ENCODE assay signal across 1 cellular context in the genomic region with DNA sequence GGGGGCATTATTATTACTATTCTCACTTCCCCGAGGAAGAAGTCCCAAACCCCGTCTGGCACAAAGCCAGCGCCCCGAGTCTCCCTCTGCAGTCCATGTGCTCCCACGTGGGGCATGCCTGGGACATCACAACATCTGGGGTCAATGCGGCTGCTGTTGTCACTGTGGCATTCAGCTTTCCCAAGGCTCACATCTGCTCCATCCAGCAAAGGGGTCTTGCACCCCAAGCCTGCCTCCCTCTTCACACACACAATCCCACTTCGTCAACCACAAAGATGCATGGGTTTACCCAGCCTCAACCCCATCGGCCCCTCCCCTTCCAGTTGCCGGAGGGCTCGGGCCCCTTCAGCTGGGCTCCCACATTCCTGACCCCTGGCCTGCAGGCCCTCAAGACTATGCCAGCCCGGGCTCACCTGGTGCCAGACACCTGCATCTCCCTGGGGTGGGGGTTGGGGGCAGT.
A peak's percentile ranks its signal among the peaks of the same experiment; 100 is the strongest.
TF ChIP-seq lines count a peak whose summit lies in the region.

No MANE protein-coding gene starts in this region.

TF ChIP-seq in K562, 482 proteins besides CTCF, POLR2A, EP300 and RAD21 (continued from another document and continues in another):
- TF ChIP-seq, protein P1, sequence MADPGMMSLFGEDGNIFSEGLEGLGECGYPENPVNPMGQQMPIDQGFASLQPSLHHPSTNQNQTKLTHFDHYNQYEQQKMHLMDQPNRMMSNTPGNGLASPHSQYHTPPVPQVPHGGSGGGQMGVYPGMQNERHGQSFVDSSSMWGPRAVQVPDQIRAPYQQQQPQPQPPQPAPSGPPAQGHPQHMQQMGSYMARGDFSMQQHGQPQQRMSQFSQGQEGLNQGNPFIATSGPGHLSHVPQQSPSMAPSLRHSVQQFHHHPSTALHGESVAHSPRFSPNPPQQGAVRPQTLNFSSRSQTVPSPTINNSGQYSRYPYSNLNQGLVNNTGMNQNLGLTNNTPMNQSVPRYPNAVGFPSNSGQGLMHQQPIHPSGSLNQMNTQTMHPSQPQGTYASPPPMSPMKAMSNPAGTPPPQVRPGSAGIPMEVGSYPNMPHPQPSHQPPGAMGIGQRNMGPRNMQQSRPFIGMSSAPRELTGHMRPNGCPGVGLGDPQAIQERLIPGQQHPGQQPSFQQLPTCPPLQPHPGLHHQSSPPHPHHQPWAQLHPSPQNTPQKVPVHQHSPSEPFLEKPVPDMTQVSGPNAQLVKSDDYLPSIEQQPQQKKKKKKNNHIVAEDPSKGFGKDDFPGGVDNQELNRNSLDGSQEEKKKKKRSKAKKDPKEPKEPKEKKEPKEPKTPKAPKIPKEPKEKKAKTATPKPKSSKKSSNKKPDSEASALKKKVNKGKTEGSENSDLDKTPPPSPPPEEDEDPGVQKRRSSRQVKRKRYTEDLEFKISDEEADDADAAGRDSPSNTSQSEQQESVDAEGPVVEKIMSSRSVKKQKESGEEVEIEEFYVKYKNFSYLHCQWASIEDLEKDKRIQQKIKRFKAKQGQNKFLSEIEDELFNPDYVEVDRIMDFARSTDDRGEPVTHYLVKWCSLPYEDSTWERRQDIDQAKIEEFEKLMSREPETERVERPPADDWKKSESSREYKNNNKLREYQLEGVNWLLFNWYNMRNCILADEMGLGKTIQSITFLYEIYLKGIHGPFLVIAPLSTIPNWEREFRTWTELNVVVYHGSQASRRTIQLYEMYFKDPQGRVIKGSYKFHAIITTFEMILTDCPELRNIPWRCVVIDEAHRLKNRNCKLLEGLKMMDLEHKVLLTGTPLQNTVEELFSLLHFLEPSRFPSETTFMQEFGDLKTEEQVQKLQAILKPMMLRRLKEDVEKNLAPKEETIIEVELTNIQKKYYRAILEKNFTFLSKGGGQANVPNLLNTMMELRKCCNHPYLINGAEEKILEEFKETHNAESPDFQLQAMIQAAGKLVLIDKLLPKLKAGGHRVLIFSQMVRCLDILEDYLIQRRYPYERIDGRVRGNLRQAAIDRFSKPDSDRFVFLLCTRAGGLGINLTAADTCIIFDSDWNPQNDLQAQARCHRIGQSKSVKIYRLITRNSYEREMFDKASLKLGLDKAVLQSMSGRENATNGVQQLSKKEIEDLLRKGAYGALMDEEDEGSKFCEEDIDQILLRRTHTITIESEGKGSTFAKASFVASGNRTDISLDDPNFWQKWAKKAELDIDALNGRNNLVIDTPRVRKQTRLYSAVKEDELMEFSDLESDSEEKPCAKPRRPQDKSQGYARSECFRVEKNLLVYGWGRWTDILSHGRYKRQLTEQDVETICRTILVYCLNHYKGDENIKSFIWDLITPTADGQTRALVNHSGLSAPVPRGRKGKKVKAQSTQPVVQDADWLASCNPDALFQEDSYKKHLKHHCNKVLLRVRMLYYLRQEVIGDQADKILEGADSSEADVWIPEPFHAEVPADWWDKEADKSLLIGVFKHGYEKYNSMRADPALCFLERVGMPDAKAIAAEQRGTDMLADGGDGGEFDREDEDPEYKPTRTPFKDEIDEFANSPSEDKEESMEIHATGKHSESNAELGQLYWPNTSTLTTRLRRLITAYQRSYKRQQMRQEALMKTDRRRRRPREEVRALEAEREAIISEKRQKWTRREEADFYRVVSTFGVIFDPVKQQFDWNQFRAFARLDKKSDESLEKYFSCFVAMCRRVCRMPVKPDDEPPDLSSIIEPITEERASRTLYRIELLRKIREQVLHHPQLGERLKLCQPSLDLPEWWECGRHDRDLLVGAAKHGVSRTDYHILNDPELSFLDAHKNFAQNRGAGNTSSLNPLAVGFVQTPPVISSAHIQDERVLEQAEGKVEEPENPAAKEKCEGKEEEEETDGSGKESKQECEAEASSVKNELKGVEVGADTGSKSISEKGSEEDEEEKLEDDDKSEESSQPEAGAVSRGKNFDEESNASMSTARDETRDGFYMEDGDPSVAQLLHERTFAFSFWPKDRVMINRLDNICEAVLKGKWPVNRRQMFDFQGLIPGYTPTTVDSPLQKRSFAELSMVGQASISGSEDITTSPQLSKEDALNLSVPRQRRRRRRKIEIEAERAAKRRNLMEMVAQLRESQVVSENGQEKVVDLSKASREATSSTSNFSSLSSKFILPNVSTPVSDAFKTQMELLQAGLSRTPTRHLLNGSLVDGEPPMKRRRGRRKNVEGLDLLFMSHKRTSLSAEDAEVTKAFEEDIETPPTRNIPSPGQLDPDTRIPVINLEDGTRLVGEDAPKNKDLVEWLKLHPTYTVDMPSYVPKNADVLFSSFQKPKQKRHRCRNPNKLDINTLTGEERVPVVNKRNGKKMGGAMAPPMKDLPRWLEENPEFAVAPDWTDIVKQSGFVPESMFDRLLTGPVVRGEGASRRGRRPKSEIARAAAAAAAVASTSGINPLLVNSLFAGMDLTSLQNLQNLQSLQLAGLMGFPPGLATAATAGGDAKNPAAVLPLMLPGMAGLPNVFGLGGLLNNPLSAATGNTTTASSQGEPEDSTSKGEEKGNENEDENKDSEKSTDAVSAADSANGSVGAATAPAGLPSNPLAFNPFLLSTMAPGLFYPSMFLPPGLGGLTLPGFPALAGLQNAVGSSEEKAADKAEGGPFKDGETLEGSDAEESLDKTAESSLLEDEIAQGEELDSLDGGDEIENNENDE (IDR thresholded peaks at IDR 0.05; ENCODE audit: low read depth, low read length) = no peak
- TF ChIP-seq, protein P2, sequence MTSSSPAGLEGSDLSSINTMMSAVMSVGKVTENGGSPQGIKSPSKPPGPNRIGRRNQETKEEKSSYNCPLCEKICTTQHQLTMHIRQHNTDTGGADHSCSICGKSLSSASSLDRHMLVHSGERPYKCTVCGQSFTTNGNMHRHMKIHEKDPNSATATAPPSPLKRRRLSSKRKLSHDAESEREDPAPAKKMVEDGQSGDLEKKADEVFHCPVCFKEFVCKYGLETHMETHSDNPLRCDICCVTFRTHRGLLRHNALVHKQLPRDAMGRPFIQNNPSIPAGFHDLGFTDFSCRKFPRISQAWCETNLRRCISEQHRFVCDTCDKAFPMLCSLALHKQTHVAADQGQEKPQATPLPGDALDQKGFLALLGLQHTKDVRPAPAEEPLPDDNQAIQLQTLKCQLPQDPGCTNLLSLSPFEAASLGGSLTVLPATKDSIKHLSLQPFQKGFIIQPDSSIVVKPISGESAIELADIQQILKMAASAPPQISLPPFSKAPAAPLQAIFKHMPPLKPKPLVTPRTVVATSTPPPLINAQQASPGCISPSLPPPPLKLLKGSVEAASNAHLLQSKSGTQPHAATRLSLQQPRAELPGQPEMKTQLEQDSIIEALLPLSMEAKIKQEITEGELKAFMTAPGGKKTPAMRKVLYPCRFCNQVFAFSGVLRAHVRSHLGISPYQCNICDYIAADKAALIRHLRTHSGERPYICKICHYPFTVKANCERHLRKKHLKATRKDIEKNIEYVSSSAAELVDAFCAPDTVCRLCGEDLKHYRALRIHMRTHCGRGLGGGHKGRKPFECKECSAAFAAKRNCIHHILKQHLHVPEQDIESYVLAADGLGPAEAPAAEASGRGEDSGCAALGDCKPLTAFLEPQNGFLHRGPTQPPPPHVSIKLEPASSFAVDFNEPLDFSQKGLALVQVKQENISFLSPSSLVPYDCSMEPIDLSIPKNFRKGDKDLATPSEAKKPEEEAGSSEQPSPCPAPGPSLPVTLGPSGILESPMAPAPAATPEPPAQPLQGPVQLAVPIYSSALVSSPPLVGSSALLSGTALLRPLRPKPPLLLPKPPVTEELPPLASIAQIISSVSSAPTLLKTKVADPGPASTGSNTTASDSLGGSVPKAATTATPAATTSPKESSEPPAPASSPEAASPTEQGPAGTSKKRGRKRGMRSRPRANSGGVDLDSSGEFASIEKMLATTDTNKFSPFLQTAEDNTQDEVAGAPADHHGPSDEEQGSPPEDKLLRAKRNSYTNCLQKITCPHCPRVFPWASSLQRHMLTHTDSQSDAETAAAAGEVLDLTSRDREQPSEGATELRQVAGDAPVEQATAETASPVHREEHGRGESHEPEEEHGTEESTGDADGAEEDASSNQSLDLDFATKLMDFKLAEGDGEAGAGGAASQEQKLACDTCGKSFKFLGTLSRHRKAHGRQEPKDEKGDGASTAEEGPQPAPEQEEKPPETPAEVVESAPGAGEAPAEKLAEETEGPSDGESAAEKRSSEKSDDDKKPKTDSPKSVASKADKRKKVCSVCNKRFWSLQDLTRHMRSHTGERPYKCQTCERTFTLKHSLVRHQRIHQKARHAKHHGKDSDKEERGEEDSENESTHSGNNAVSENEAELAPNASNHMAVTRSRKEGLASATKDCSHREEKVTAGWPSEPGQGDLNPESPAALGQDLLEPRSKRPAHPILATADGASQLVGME (CRISPR knock-in tag; IDR thresholded peaks at IDR 0.05) = no peak
- TF ChIP-seq ZNF57 (CRISPR knock-in tag; IDR thresholded peaks at IDR 0.05) = no peak
- no peak for TF ChIP-seq SAP30 (IDR thresholded peaks at IDR 0.05; ENCODE audit: borderline replicate concordance, insufficient read depth, low read depth, low read length, poor library complexity, severe bottlenecking)
- peak in 1 of 2 experiments; percentile 73; a peak in 1 of 4 replicates for TF ChIP-seq FOXA3 (CRISPR knock-in tag; conservative IDR thresholded peaks at IDR 0.05 in 1 of 2, IDR thresholded peaks at IDR 0.05 in 1 of 2)
- TF ChIP-seq, protein P3, sequence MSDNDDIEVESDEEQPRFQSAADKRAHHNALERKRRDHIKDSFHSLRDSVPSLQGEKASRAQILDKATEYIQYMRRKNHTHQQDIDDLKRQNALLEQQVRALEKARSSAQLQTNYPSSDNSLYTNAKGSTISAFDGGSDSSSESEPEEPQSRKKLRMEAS (CRISPR knock-in tag; IDR thresholded peaks at IDR 0.05) = peak; percentile 75
- TF ChIP-seq, protein P4, sequence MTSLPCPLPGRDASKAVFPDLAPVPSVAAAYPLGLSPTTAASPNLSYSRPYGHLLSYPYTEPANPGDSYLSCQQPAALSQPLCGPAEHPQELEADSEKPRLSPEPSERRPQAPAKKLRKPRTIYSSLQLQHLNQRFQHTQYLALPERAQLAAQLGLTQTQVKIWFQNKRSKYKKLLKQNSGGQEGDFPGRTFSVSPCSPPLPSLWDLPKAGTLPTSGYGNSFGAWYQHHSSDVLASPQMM (CRISPR knock-in tag; IDR thresholded peaks at IDR 0.05) = no peak
- TF ChIP-seq SIN3A (IDR thresholded peaks at IDR 0.05; ENCODE audit: borderline replicate concordance in 2 of 2, control insufficient read depth in 1 of 2, low read depth in 2 of 2, low read length in 2 of 2) = no peak
- TF ChIP-seq, protein P5, sequence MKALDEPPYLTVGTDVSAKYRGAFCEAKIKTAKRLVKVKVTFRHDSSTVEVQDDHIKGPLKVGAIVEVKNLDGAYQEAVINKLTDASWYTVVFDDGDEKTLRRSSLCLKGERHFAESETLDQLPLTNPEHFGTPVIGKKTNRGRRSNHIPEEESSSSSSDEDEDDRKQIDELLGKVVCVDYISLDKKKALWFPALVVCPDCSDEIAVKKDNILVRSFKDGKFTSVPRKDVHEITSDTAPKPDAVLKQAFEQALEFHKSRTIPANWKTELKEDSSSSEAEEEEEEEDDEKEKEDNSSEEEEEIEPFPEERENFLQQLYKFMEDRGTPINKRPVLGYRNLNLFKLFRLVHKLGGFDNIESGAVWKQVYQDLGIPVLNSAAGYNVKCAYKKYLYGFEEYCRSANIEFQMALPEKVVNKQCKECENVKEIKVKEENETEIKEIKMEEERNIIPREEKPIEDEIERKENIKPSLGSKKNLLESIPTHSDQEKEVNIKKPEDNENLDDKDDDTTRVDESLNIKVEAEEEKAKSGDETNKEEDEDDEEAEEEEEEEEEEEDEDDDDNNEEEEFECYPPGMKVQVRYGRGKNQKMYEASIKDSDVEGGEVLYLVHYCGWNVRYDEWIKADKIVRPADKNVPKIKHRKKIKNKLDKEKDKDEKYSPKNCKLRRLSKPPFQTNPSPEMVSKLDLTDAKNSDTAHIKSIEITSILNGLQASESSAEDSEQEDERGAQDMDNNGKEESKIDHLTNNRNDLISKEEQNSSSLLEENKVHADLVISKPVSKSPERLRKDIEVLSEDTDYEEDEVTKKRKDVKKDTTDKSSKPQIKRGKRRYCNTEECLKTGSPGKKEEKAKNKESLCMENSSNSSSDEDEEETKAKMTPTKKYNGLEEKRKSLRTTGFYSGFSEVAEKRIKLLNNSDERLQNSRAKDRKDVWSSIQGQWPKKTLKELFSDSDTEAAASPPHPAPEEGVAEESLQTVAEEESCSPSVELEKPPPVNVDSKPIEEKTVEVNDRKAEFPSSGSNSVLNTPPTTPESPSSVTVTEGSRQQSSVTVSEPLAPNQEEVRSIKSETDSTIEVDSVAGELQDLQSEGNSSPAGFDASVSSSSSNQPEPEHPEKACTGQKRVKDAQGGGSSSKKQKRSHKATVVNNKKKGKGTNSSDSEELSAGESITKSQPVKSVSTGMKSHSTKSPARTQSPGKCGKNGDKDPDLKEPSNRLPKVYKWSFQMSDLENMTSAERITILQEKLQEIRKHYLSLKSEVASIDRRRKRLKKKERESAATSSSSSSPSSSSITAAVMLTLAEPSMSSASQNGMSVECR (CRISPR knock-in tag; IDR thresholded peaks at IDR 0.05) = 0 out of 2 replicates have a peak, but pooled peaks have one; percentile 28
- no peak for TF ChIP-seq GTF2F1 (IDR thresholded peaks at IDR 0.05; ENCODE audit: low read depth, low read length)
- TF ChIP-seq NR4A1 (CRISPR knock-in tag; IDR thresholded peaks at IDR 0.05) = no peak
- no peak for TF ChIP-seq NR4A1 (tag; IDR thresholded peaks at IDR 0.05)
- no peak for TF ChIP-seq MED1 (CRISPR knock-in tag; IDR thresholded peaks at IDR 0.05; ENCODE audit: borderline replicate concordance)
- TF ChIP-seq MTF1 (CRISPR knock-in tag; IDR thresholded peaks at IDR 0.05; ENCODE audit: borderline replicate concordance) = no peak
- TF ChIP-seq, protein P6, sequence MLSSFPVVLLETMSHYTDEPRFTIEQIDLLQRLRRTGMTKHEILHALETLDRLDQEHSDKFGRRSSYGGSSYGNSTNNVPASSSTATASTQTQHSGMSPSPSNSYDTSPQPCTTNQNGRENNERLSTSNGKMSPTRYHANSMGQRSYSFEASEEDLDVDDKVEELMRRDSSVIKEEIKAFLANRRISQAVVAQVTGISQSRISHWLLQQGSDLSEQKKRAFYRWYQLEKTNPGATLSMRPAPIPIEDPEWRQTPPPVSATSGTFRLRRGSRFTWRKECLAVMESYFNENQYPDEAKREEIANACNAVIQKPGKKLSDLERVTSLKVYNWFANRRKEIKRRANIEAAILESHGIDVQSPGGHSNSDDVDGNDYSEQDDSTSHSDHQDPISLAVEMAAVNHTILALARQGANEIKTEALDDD (IDR thresholded peaks at IDR 0.05) = no peak
- TF ChIP-seq KDM2B (CRISPR knock-in tag; IDR thresholded peaks at IDR 0.05) = 0 out of 2 replicates have a peak, but pooled peaks have one; percentile 27
- TF ChIP-seq IFI16 (CRISPR knock-in tag; IDR thresholded peaks at IDR 0.05) = no peak
- no peak for TF ChIP-seq ELF1 (tag; IDR thresholded peaks at IDR 0.05)
- no peak for TF ChIP-seq KLF16 (IDR thresholded peaks at IDR 0.05)
- TF ChIP-seq, protein P7, sequence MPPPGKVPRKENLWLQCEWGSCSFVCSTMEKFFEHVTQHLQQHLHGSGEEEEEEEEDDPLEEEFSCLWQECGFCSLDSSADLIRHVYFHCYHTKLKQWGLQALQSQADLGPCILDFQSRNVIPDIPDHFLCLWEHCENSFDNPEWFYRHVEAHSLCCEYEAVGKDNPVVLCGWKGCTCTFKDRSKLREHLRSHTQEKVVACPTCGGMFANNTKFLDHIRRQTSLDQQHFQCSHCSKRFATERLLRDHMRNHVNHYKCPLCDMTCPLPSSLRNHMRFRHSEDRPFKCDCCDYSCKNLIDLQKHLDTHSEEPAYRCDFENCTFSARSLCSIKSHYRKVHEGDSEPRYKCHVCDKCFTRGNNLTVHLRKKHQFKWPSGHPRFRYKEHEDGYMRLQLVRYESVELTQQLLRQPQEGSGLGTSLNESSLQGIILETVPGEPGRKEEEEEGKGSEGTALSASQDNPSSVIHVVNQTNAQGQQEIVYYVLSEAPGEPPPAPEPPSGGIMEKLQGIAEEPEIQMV (tag; conservative IDR thresholded peaks at IDR 0.05; ENCODE audit: low read depth) = no peak
